ENCODE assay signal across 11 cellular contexts in the genomic region with DNA sequence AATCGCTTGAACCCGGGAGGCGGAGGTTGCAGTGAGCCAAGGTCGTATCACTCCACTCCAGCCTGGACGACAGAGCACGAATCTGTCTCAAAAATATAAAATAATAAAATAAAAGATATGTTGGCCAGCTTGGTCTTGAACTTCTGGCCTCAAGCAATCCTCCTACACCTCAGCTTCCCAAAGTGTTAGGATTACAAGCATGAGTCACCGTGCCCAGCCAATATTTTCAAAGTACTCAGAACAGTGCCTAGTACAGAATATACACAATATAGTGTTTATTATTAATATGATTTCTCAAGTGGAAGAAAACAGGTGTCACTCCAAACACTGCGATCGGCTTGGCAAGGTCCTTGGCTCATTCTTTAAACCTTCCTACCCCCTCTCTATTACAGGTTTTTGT. TPM values are rescaled to one million over a fixed set of nuclear protein-coding genes. Genes with fewer than 3 reads are reported as not detected.
A peak's percentile ranks its signal among the peaks of the same experiment; 100 is the strongest.
DNase-seq lines count a peak whose midpoint lies in the region; TF ChIP-seq lines count a peak whose summit lies in the region.
"Had no signal": no experiment of that assay in that cellular context is flagged by ENCODE, and none has a peak within 500 bp of the region (broad histone marks: within the 10 kb centered on the region; RNA-seq: fewer than 3 reads in every experiment).

No MANE protein-coding gene starts in this region.

- H3K36me3 ChIP-seq in adrenal gland (replicated peaks in 1 of 2), result peaks cover 0 to 21% of the 10 kb centered on the region in 2 donors

- H3K27ac ChIP-seq in adrenal gland, result peak overlapping the region in 3 of 5 donors; percentile 26 to 95 (median 87)
- H3K27ac ChIP-seq: BLaER1 treated with 17β-estradiol and CSF1 and Interleukin-3, amounts not matched to agents 10 nM and 100 nM had no signal

- DNase-seq in M059J (ENCODE audit: low read depth) (peak; percentile 17), adrenal gland (no peak), erythroblast (lab: John Stamatoyannopoulos, UW) (peak; percentile 31 to 59), KBM-7 (no peak), cerebellar nuclear complex (lab: John Stamatoyannopoulos, UW) (no peak), SIG-M5 treated with dmso at 0.1 percent for 504 hours (lab: John Stamatoyannopoulos, UW; ENCODE audit: unreplicated experiment) (no peak)
- DNase-seq: Caco-2, H9 had no signal

- peaks cover 22 to 48% of the 10 kb centered on the region in 2 donors for H3K4me1 ChIP-seq in adrenal gland (replicated peaks in 1 of 2)
- H3K4me1 ChIP-seq: Caco-2 had no signal

- no peak for TF ChIP-seq CTCF in adrenal gland (IDR thresholded peaks at IDR 0.05)

- WGBS in adrenal gland, 4 donors, result 76 to 80% (median 79%) methylated on average over 9 of the region's 9 CpGs

- H3K27me3 ChIP-seq in adrenal gland, result no peaks in the 10 kb centered on the region
- H3K27me3 ChIP-seq: BLaER1 treated with 17β-estradiol and CSF1 and Interleukin-3, amounts not matched to agents 10 nM and 100 nM had no signal

- H3K4me3 ChIP-seq in adrenal gland, result no peak overlapping the region
- H3K4me3 ChIP-seq: BLaER1 treated with 17β-estradiol and CSF1 and Interleukin-3, amounts not matched to agents 10 nM and 100 nM had no signal

- in situ Hi-C loops in KBM-7 (cut with MboI; ENCODE audit: low pct_unique_long_range_greater_than_20kb, low sequenced_read_pairs), result no loop called here

- TF ChIP-seq POLR2A in adrenal gland (IDR thresholded peaks at IDR 0.05) (no peak), erythroblast (IDR thresholded peaks at IDR 0.05; ENCODE audit: low read length) (no peak)

- intact Hi-C loops in adrenal gland (cut with DNase I), result no loop called here

- H3K9me3 ChIP-seq in adrenal gland (replicated peaks in 1 of 3), result no peaks in the 10 kb centered on the region
- H3K9me3 ChIP-seq: BLaER1 treated with 17β-estradiol and CSF1 and Interleukin-3, amounts not matched to agents 10 nM and 100 nM; Caco-2 had no signal

RNA-seq across cellular contexts. Expression of a gene that starts 3.1 kb away (rescaled TPM):
- 13.3 and 20.0 TPM in 2 replicates for total RNA-seq in M059J (2014; rRNA removed; shearing (Covaris generic))
- total RNA-seq in adrenal gland, result 100 to 1,000 TPM in 7 of 8 donors, 10 to 100 TPM in 1; 90.0 to 207 (median 128) TPM
- 100 to 1,000 TPM in 1 of 3 donors, 10 to 100 TPM in 2; 74.9 to 207 (median 75.5) TPM for polyA plus RNA-seq in adrenal gland

RNA-seq across cellular contexts. Expression of a gene that starts 30.1 kb away (rescaled TPM):
- 191 and 212 TPM in 2 replicates for total RNA-seq in M059J (2014; rRNA removed; shearing (Covaris generic))
- 1 to 10 TPM; 1.4 to 6.0 (median 3.1) TPM for total RNA-seq in adrenal gland
- 1 to 10 TPM; 1.1 to 5.8 (median 1.3) TPM for polyA plus RNA-seq in adrenal gland

RNA-seq across cellular contexts. Expression of a gene that starts 30.6 kb away (rescaled TPM):
- 93.5 and 101 TPM in 2 replicates for total RNA-seq in M059J (2014; rRNA removed; shearing (Covaris generic))
- total RNA-seq in adrenal gland, result 10 to 100 TPM; 28.7 to 36.2 (median 32.8) TPM
- polyA plus RNA-seq in adrenal gland, result 10 to 100 TPM in 1 of 3 donors, 1 to 10 TPM in 2; 5.1 to 48.3 (median 8.2) TPM

RNA-seq across cellular contexts. Expression of a gene that starts 50.2 kb away (rescaled TPM):
- total RNA-seq in M059J (2014; rRNA removed; shearing (Covaris generic)), result 0.15 TPM in 1 of 2 replicates, not detected in the other
- total RNA-seq in adrenal gland, result 1 to 10 TPM in 7 of 8 donors, under 1 TPM in 1; 0.87 to 4.7 (median 1.6) TPM
- under 1 TPM; 0.37 to 0.97 (median 0.73) TPM for polyA plus RNA-seq in adrenal gland
- total RNA-seq: A172, H1, H9 had no signal
- polyA plus RNA-seq: H1 had no signal

Comparison
In these comparisons a context has a peak if more than half of its experiments do, and no peak if none do; other contexts are left out.
1. DNase-seq: peak in M059J (single experiment) and erythroblast (2 of 2); none in adrenal gland (0 of 7), KBM-7 (single experiment), cerebellar nuclear complex (0 of 2) and SIG-M5 treated with dmso at 0.1 percent for 504 hours (single experiment).
2. RNA of a gene that starts 30.1 kb away (total RNA-seq): 191 to 212 TPM in M059J; 1.4 to 6.0 TPM in adrenal gland; every median in the first group is over 10 times any median in the second.